12 cellular contexts compared by ENCODE assay signal in genomic region chr16:58418601-58419000, GRCh38. TPM values are rescaled to one million over a fixed set of nuclear protein-coding genes. Genes with fewer than 3 reads are reported as not detected.
DNase-seq lines count a peak whose midpoint lies in the region; ATAC-seq, FAIRE-seq and TF ChIP-seq lines count a peak whose summit lies in the region.
"Had no signal": no experiment of that assay in that cellular context is flagged by ENCODE, and none has a peak within 500 bp of the region (broad histone marks: within the 10 kb centered on the region; RNA-seq: fewer than 3 reads in every experiment).

No MANE protein-coding gene starts in this region.

- no peak overlapping the region for H2BK12ac ChIP-seq in neuronal stem cell (ENCODE audit: low read length)

- H3K9me3 ChIP-seq in IMR-90 (ENCODE audit: control insufficient read depth, insufficient read depth, low read length) (no peaks in the 10 kb centered on the region), neuronal stem cell (replicated peaks in 1 of 2; ENCODE audit: control insufficient read depth in 2 of 2, insufficient read depth in 1 of 2, low read depth in 1 of 2, low read length in 2 of 2) (peaks cover 0 to 2% of the 10 kb centered on the region in 2 donors), vagina (no peaks in the 10 kb centered on the region)

- no peak for TF ChIP-seq POLR2A in IMR-90 (IDR thresholded peaks at IDR 0.05; ENCODE audit: low read depth, low read length)
- TF ChIP-seq POLR2A in vagina (IDR thresholded peaks at IDR 0.05) = no peak

- H3K4me3 ChIP-seq in IMR-90 (ENCODE audit: insufficient read depth, low read depth, low read length) = no peak overlapping the region
- no peak overlapping the region for H3K4me3 ChIP-seq in cardiac fibroblast (replicated peaks in 1 of 2; ENCODE audit: low read depth in 2 of 2, low read length in 2 of 2)
- H3K4me3 ChIP-seq in neuronal stem cell (ENCODE audit: low read length in 2 of 2) = no peak overlapping the region
- H3K4me3 ChIP-seq in vagina = no peak overlapping the region
- H3K4me3 ChIP-seq: skin epidermis had no signal

- H2AK5ac ChIP-seq in IMR-90 (ENCODE audit: low read depth, low read length) = no peak overlapping the region
- peak overlapping the region; percentile 5 for H2AK5ac ChIP-seq in neuronal stem cell (ENCODE audit: low read depth, low read length)

- intact Hi-C loops in IMR-90 (cut with micrococcal nuclease) (no loop called here), vagina (cut with DNase I) (no loop called here)

- no peaks in the 10 kb centered on the region for H3K79me1 ChIP-seq in IMR-90 (ENCODE audit: low read depth in 1 of 2, low read length in 2 of 2)
- no peaks in the 10 kb centered on the region for H3K79me1 ChIP-seq in neuronal stem cell (ENCODE audit: low read depth, low read length)

- H3K4me2 ChIP-seq in IMR-90 (ENCODE audit: low read depth, low read length) (no peak overlapping the region), neuronal stem cell (ENCODE audit: insufficient read depth, low read length, poor library complexity, severe bottlenecking) (no peak overlapping the region)

- H4K8ac ChIP-seq in IMR-90 (ENCODE audit: low read depth in 2 of 2, low read length in 2 of 2) (no peak overlapping the region), neuronal stem cell (ENCODE audit: low read depth, low read length) (no peak overlapping the region)

- no peak overlapping the region for H4K91ac ChIP-seq in IMR-90 (ENCODE audit: insufficient read depth, low read depth, low read length)
- no peak overlapping the region for H4K91ac ChIP-seq in neuronal stem cell (ENCODE audit: low read depth, low read length, poor library complexity)

- H2BK5ac ChIP-seq in IMR-90 (ENCODE audit: low read depth, low read length, poor library complexity, severe bottlenecking) (no peak overlapping the region), neuronal stem cell (ENCODE audit: low read length) (no peak overlapping the region)

- dilution Hi-C loops in IMR-90 (cut with HindIII; ENCODE audit: low sequenced_read_pairs, unreplicated experiment) = no loop called here

- peak; percentile 75 for ATAC-seq in IMR-90 (ENCODE audit: low read depth)
- no peak for ATAC-seq in GM18858 (IDR thresholded peaks at IDR 0.05; ENCODE audit: unreplicated experiment)
- ATAC-seq: T-cell had no signal

- H3K14ac ChIP-seq in IMR-90 (replicated peaks; ENCODE audit: low read depth, low read length) (no peak overlapping the region), neuronal stem cell (ENCODE audit: low read length) (no peak overlapping the region)

- 14% methylated on average over 1 of the region's 4 CpGs; no CpG with 5 or more reads in 1 of the 2 experiments for WGBS in IMR-90 (ENCODE audit: extremely low coverage in 2 of 2, insufficient read length in 1 of 2), 2 experiments
- no CpG with 5 or more reads among the region's 4 CpGs for WGBS in neuronal stem cell (ENCODE audit: extremely low coverage in 2 of 2, insufficient read length in 2 of 2, insufficient replicate concordance in 1 of 2), 2 donors

- peak; percentile 38 for DNase-seq in ELR (ENCODE audit: low read depth)
- peak; percentile 27 for DNase-seq in IMR-90
- DNase-seq in cardiac fibroblast (ENCODE audit: low read depth in 2 of 2) = peak; percentile 41 to 43
- DNase-seq in neuronal stem cell (ENCODE audit: low spot score) = no peak
- DNase-seq in D721Med (ENCODE audit: insufficient read length, low spot score) = no peak
- DNase-seq in superior temporal gyrus (ENCODE audit: extremely low spot score) = no peak
- no peak for DNase-seq in vagina (ENCODE audit: extremely low spot score in 2 of 2)
- DNase-seq: COR-L47, NCI-H146, T-cell had no signal

- no peak overlapping the region for H2BK20ac ChIP-seq in IMR-90 (ENCODE audit: low read depth, low read length)

- H2BK15ac ChIP-seq in IMR-90 (ENCODE audit: low read depth, low read length) = no peak overlapping the region
- no peak overlapping the region for H2BK15ac ChIP-seq in neuronal stem cell (ENCODE audit: low read length)

- H3K9ac ChIP-seq in IMR-90 (ENCODE audit: low read depth, low read length) (no peak overlapping the region), neuronal stem cell (ENCODE audit: low read depth, low read length, poor library complexity) (no peak overlapping the region)

- TF ChIP-seq CTCF in IMR-90 (conservative IDR thresholded peaks at IDR 0.05; ENCODE audit: low read depth, low read length) = no peak
- TF ChIP-seq CTCF in cardiac fibroblast (IDR thresholded peaks at IDR 0.05; ENCODE audit: low read depth, low read length) = no peak
- no peak for TF ChIP-seq CTCF in D721Med (IDR thresholded peaks at IDR 0.05; ENCODE audit: insufficient read depth, missing control alignments)
- no peak for TF ChIP-seq CTCF in vagina (IDR thresholded peaks at IDR 0.05)

- in situ Hi-C loops in IMR-90 (cut with MboI; ENCODE audit: low sequenced_read_pairs) = no loop called here

- H4K5ac ChIP-seq in IMR-90 (ENCODE audit: low read depth, low read length) = no peak overlapping the region

- POLR2A ChIA-PET in IMR-90 (lab: Charles Lee; ENCODE audit: unreplicated experiment) = no interaction called here

- no peaks in the 10 kb centered on the region for H3K36me3 ChIP-seq in IMR-90 (ENCODE audit: control insufficient read depth, insufficient read depth, low read length)
- H3K36me3 ChIP-seq in neuronal stem cell (replicated peaks in 1 of 2; ENCODE audit: control insufficient read depth in 2 of 2, insufficient read depth in 2 of 2, low read length in 2 of 2) = no peaks in the 10 kb centered on the region
- H3K36me3 ChIP-seq in vagina = no peaks in the 10 kb centered on the region

- H2AK9ac ChIP-seq in IMR-90 (replicated peaks; ENCODE audit: low read depth, low read length, poor library complexity) = no peak overlapping the region

- H3K9me1 ChIP-seq in IMR-90 (ENCODE audit: insufficient read depth, low read length) = no peaks in the 10 kb centered on the region

- no peak for FAIRE-seq in D721Med (lab: Jason Lieb, UNC)

- peaks cover 1% of the 10 kb centered on the region; the same call in 1 of the 2 replicates for H3K27me3 ChIP-seq in IMR-90 (ENCODE audit: control insufficient read depth, insufficient read depth, low read length)
- H3K27me3 ChIP-seq in neuronal stem cell (ENCODE audit: control insufficient read depth in 3 of 3, insufficient read depth in 3 of 3, low read depth in 1 of 3, low read length in 3 of 3) = peaks cover 0 to 17% (median 0%) of the 10 kb centered on the region in 3 experiments
- no peaks in the 10 kb centered on the region for H3K27me3 ChIP-seq in vagina

- no TSS peak for BruUV-seq in IMR-90 (replicated peaks; lab: Mats Ljungman, UMichigan)

- no peaks in the 10 kb centered on the region for H4K20me1 ChIP-seq in IMR-90 (ENCODE audit: insufficient read depth, low read length)

- H3K18ac ChIP-seq in IMR-90 (ENCODE audit: low read depth, low read length) (no peak overlapping the region), neuronal stem cell (ENCODE audit: low read length) (no peak overlapping the region)

- H3K4ac ChIP-seq in IMR-90 (ENCODE audit: low read depth, low read length) (no peak overlapping the region), neuronal stem cell (ENCODE audit: low read length) (no peak overlapping the region)

- H2BK120ac ChIP-seq in IMR-90 (ENCODE audit: low read depth, low read length) = no peak overlapping the region
- H2BK120ac ChIP-seq in neuronal stem cell (ENCODE audit: low read depth, low read length) = no peak overlapping the region

- H3K23ac ChIP-seq in IMR-90 (ENCODE audit: low read depth, low read length) = no peak overlapping the region
- H3K23ac ChIP-seq in neuronal stem cell (ENCODE audit: low read depth, low read length, poor library complexity) = no peak overlapping the region

- no peak overlapping the region for H3K56ac ChIP-seq in IMR-90 (ENCODE audit: extremely low read depth, insufficient read depth, low read length)

- H3K4me1 ChIP-seq in IMR-90 (ENCODE audit: control insufficient read depth, insufficient read depth, low read length) (peaks cover 2% of the 10 kb centered on the region; the same call in 1 of the 2 replicates), neuronal stem cell (ENCODE audit: control insufficient read depth in 2 of 2, insufficient read depth in 1 of 2, low read depth in 1 of 2, low read length in 2 of 2) (peaks cover 0 to 26% of the 10 kb centered on the region in 2 donors), vagina (no peaks in the 10 kb centered on the region)

- TF ChIP-seq RAD21 in IMR-90 (IDR thresholded peaks at IDR 0.05; ENCODE audit: low read length) = no peak

- H2AFZ ChIP-seq in IMR-90 (replicated peaks; ENCODE audit: low read length, poor library complexity) = peak overlapping the region; percentile 34
- H2AFZ ChIP-seq in neuronal stem cell (ENCODE audit: low read length) = no peak overlapping the region

- H3K27ac ChIP-seq in IMR-90 (ENCODE audit: insufficient read depth, low read length) (no peak overlapping the region), neuronal stem cell (replicated peaks; ENCODE audit: low read length) (peak overlapping the region; percentile 45), vagina (no peak overlapping the region)

- CTCF ChIA-PET in IMR-90 (lab: Yijun Ruan, JAX) = interaction anchor here (1.1 kb wide), 1 partner anchor 10 kb away, joined by 3 read pairs; no protein-coding TSS in a partner anchor

TF ChIP-seq in IMR-90, 13 proteins besides CTCF, POLR2A, EP300 and RAD21 (continues in another document):
- TF ChIP-seq MAFK (IDR thresholded peaks at IDR 0.05; ENCODE audit: low read depth, low read length) (no peak), RFX5 (IDR thresholded peaks at IDR 0.05; ENCODE audit: low read depth, low read length) (no peak), FOS (IDR thresholded peaks at IDR 0.05; ENCODE audit: low read depth, low read length) (no peak), CEBPB (IDR thresholded peaks at IDR 0.05; ENCODE audit: low read depth, low read length) (no peak), SMC3 (IDR thresholded peaks at IDR 0.05; ENCODE audit: low read depth, low read length) (no peak), MAZ (IDR thresholded peaks at IDR 0.05; ENCODE audit: borderline replicate concordance, low read depth, low read length) (no peak), RCOR1 (IDR thresholded peaks at IDR 0.05; ENCODE audit: insufficient replicate concordance, low read length) (no peak), NFE2L2 (IDR thresholded peaks at IDR 0.05; ENCODE audit: low read depth, low read length) (no peak)

RNA-seq across cellular contexts. Expression of gene GINS3, which starts 26.3 kb away (rescaled TPM):
- 5.0 and 5.4 TPM in 2 replicates for total RNA-seq in IMR-90 (2012; rRNA removed)
- 5.2 and 5.3 TPM in 2 replicates for polyA plus RNA-seq in IMR-90 (2012; rRNA removed)
- 2.4 and 2.7 TPM in 2 replicates for polyA plus RNA-seq in IMR-90 (2012; cell fraction: cytosol; rRNA removed)
- 1.4 and 2.9 TPM in 2 replicates for polyA plus RNA-seq in IMR-90 (2012; cell fraction: nucleus; rRNA removed; ENCODE audit: low replicate concordance)
- 9.6 TPM for polyA plus RNA-seq in neuronal stem cell (2013, experiment 1 of 2)
- polyA plus RNA-seq in neuronal stem cell (2013, experiment 2 of 2) = 10.1 TPM
- 7.4 TPM for total RNA-seq in vagina

Comparison
In these comparisons a context has a peak if more than half of its experiments do, and no peak if none do; other contexts are left out.
1. DNase-seq: peak in ELR (single experiment), IMR-90 (single experiment) and cardiac fibroblast (2 of 2); none in neuronal stem cell (single experiment), D721Med (single experiment), superior temporal gyrus (single experiment) and vagina (0 of 2).